In the genomic region with DNA sequence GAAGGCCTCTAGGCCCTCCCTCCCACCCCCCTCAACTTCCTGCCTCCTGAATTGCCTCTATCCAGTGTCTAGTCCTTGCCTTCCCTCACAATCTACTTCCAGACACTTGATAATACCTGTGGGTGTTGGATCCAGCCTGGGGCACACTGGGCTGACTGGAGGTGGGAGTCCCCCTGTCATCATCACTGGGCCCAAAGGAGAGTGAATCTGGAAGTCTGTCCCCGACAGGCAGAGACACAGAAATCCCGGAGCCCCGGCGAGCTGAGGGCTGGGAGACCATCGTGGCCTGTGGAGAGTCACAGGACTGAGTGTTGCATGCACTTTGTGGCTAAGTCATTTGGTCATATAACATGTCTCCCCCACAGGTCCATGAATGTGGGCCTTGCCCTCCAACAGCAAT, we compare ENCODE assay signal across 1 cellular context.
TF ChIP-seq lines count a peak whose summit lies in the region.

No MANE protein-coding gene starts in this region.

TF ChIP-seq in HEK293, 187 proteins besides CTCF, POLR2A, EP300 and RAD21 (continued from another document):
- TF ChIP-seq, protein P1, sequence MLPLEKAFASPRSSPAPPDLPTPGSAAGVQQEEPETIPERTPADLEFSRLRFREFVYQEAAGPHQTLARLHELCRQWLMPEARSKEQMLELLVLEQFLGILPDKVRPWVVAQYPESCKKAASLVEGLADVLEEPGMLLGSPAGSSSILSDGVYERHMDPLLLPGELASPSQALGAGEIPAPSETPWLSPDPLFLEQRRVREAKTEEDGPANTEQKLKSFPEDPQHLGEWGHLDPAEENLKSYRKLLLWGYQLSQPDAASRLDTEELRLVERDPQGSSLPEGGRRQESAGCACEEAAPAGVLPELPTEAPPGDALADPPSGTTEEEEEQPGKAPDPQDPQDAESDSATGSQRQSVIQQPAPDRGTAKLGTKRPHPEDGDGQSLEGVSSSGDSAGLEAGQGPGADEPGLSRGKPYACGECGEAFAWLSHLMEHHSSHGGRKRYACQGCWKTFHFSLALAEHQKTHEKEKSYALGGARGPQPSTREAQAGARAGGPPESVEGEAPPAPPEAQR (tag by site-specific recombination; IDR thresholded peaks at IDR 0.05), result no peak
- TF ChIP-seq HOXD13 (CRISPR knock-in tag; IDR thresholded peaks at IDR 0.05; ENCODE audit: borderline replicate concordance) (no peak), ZNF292 (tag by site-specific recombination; IDR thresholded peaks at IDR 0.05; ENCODE audit: borderline replicate concordance, low read depth) (no peak), EGR2 (tag by site-specific recombination; IDR thresholded peaks at IDR 0.05; ENCODE audit: low read depth) (peak; percentile 32; the same call in 1 of the 2 replicates)
TF ChIP-seq in HEK293: peak in this region for 1.
